Comparison of ENCODE assay signal across 23 cellular contexts in genomic region chr4:82090717-82091116, GRCh38.
"Had no signal": no experiment of that assay in that cellular context is flagged by ENCODE, and none has a peak within 500 bp of the region (broad histone marks: within the 10 kb centered on the region; RNA-seq: fewer than 3 reads in every experiment).

No MANE protein-coding gene starts in this region.

- H3K4me3 Mint-ChIP-seq: dendritic cell treated with granulocyte-macrophage colony-stimulating factor and Interleukin-4, amounts not matched to agents 40 ng/mL and 50 ng/mL, for 4 days; effector memory CD8-positive, alpha-beta T cell; endodermal cell; mesothelial cell of epicardium had no signal

- H3K36me3 Mint-ChIP-seq: mesothelial cell of epicardium had no signal

- H3K27ac ChIP-seq: colonic mucosa, epithelial cell of prostate, esophagus squamous epithelium, gastrocnemius medialis, heart right ventricle, left lung, lower lobe of right lung had no signal

- H3K27me3 ChIP-seq: colonic mucosa, esophagus squamous epithelium, gastrocnemius medialis, left lung had no signal

- H3K9me3 Mint-ChIP-seq: dendritic cell treated with granulocyte-macrophage colony-stimulating factor and Interleukin-4, amounts not matched to agents 40 ng/mL and 50 ng/mL, for 4 days; effector memory CD8-positive, alpha-beta T cell; mesothelial cell of epicardium had no signal

- H3K9me3 ChIP-seq: colonic mucosa, esophagus squamous epithelium, gastrocnemius medialis, heart right ventricle, lower lobe of right lung, mucosa of descending colon had no signal

- H3K36me3 ChIP-seq: colonic mucosa, esophagus squamous epithelium, gastrocnemius medialis, heart right ventricle, left lung, lower lobe of right lung had no signal

- DNase-seq: colonic mucosa; cortex of kidney; effector CD8-positive, alpha-beta T cell; effector memory CD8-positive, alpha-beta T cell; endodermal cell; erythroblast; esophagus squamous epithelium; foreskin fibroblast; foreskin melanocyte; gastrocnemius medialis; glutamatergic neuron; head of caudate nucleus; heart right ventricle; hippocampal formation; left cardiac atrium; left lung; left ventricle myocardium superior; lower lobe of right lung; mesenchymal stem cell; mucosa of descending colon had no signal

- H3K4me1 Mint-ChIP-seq: endodermal cell, mesothelial cell of epicardium had no signal

- H3K4me3 ChIP-seq: colonic mucosa, esophagus squamous epithelium, gastrocnemius medialis, heart right ventricle, left lung, lower lobe of right lung, mucosa of descending colon had no signal

- H3K27ac Mint-ChIP-seq: dendritic cell treated with granulocyte-macrophage colony-stimulating factor and Interleukin-4, amounts not matched to agents 40 ng/mL and 50 ng/mL, for 4 days; effector memory CD8-positive, alpha-beta T cell; endodermal cell; mesothelial cell of epicardium had no signal

- H3K27me3 Mint-ChIP-seq: dendritic cell treated with granulocyte-macrophage colony-stimulating factor and Interleukin-4, amounts not matched to agents 40 ng/mL and 50 ng/mL, for 4 days had no signal
